In genomic region chr1:191671236-191671635, GRCh38 we compare ENCODE assay signal across 26 cellular contexts.
DNase-seq lines count a peak whose midpoint lies in the region; ATAC-seq, FAIRE-seq and TF ChIP-seq lines count a peak whose summit lies in the region.
"Had no signal": no experiment of that assay in that cellular context is flagged by ENCODE, and none has a peak within 500 bp of the region (broad histone marks: within the 10 kb centered on the region; RNA-seq: fewer than 3 reads in every experiment).

No MANE protein-coding gene starts in this region.

- H3K79me2 ChIP-seq in Loucy (ENCODE audit: insufficient read depth, low read length) = no peaks in the 10 kb centered on the region
- no peaks in the 10 kb centered on the region for H3K79me2 ChIP-seq in H1 (ENCODE audit: control insufficient read depth in 1 of 2, insufficient read depth in 2 of 2, low read length in 2 of 2)

- no peaks in the 10 kb centered on the region for H3K9me3 ChIP-seq in Loucy (ENCODE audit: insufficient read depth, low read depth, low read length)
- H3K9me3 ChIP-seq in H1 (ENCODE audit: insufficient read depth in 2 of 2, low read depth in 1 of 2, low read length in 1 of 2) = no peaks in the 10 kb centered on the region
- H3K9me3 ChIP-seq: BE2C, esophagus squamous epithelium, gastrocnemius medialis, Peyer's patch, tibial artery had no signal

- peak overlapping the region; percentile 45; the same call in 1 of the 2 replicates for H4K8ac ChIP-seq in H1 (ENCODE audit: extremely low read depth, insufficient read depth, low read length)

- no peak overlapping the region for H2AK5ac ChIP-seq in H1 (ENCODE audit: low read depth, low read length)

- no peak overlapping the region for H2BK20ac ChIP-seq in H1 (ENCODE audit: low read length)

- no peak overlapping the region for H3K14ac ChIP-seq in H1 (ENCODE audit: insufficient read length)

- H4K20me1 ChIP-seq in Loucy (ENCODE audit: insufficient read depth, low read length, poor library complexity, severe bottlenecking) (no peaks in the 10 kb centered on the region), H1 (replicated peaks in 1 of 2; ENCODE audit: control insufficient read depth in 1 of 2, insufficient read depth in 2 of 2, low read length in 2 of 2) (no peaks in the 10 kb centered on the region)

- TF ChIP-seq CTCF in Loucy (conservative IDR thresholded peaks at IDR 0.05; ENCODE audit: low read length) (no peak), H1 (IDR thresholded peaks at IDR 0.05; ENCODE audit: control extremely low read depth in 1 of 3, insufficient read depth in 1 of 3, low read depth in 1 of 3, low read length in 3 of 3) (no peak)

- 96% methylated on average over 2 of the region's 2 CpGs; no CpG with 5 or more reads in 1 of the 2 experiments for WGBS in H1 (ENCODE audit: extremely low coverage in 1 of 2, insufficient coverage in 1 of 2, insufficient read length in 1 of 2, insufficient replicate concordance in 2 of 2, low coverage in 1 of 2, low lambda C conversion rate in 2 of 2, missing lambda C conversion rate in 1 of 2), 2 experiments

- no peak overlapping the region for H3K4me3 ChIP-seq in Loucy (ENCODE audit: low read length, poor library complexity, severe bottlenecking)
- no peak overlapping the region for H3K4me3 ChIP-seq in H1 (ENCODE audit: extremely low read depth in 1 of 4, insufficient read depth in 2 of 4, low read depth in 3 of 4, low read length in 4 of 4)
- H3K4me3 ChIP-seq: dorsolateral prefrontal cortex, esophagus squamous epithelium, gastrocnemius medialis, GM23338, Peyer's patch, tibial artery had no signal

- no peak for TF ChIP-seq POLR2A in H1 (IDR thresholded peaks at IDR 0.05; ENCODE audit: control extremely low read depth in 1 of 2, low read depth in 2 of 2, low read length in 2 of 2)

- no peak for TF ChIP-seq RAD21 in H1 (IDR thresholded peaks at IDR 0.05 in 1 of 2, conservative IDR thresholded peaks at IDR 0.05 in 1 of 2; ENCODE audit: low read depth in 2 of 2, low read length in 2 of 2)

- H3K4me2 ChIP-seq in Loucy (ENCODE audit: low read depth, low read length, poor library complexity, severe bottlenecking) (no peak overlapping the region), H1 (ENCODE audit: insufficient read depth in 1 of 2, low read depth in 2 of 2, low read length in 2 of 2) (no peak overlapping the region)
- H3K4me2 ChIP-seq: GM23338 had no signal

- H4K5ac ChIP-seq in H1 (ENCODE audit: insufficient read length, low read depth, low read length) = no peak overlapping the region

- no peak overlapping the region for H3K23ac ChIP-seq in H1 (ENCODE audit: insufficient read length)

- no peak overlapping the region for H2BK120ac ChIP-seq in H1 (replicated peaks; ENCODE audit: low read depth, low read length)

- DNase-seq in EL = peak; percentile 70
- no peak for DNase-seq in H1 (ENCODE audit: low read depth in 1 of 2, low spot score in 2 of 2)
- DNase-seq in non-pigmented ciliary epithelial cell (ENCODE audit: low read depth) = peak; percentile 9
- no peak for DNase-seq in HPDE6-E6E7 (ENCODE audit: extremely low spot score)
- no peak for DNase-seq in stimulated activated CD4-positive, alpha-beta T cell treated with anti-CD3 and anti-CD28 coated beads, Interleukin-2, amount 100 ng/mL, for 24 hours
- DNase-seq in GM19239 (ENCODE audit: insufficient read length, low spot score) = no peak
- DNase-seq: activated CD4-positive, alpha-beta memory T cell treated with anti-CD3 and anti-CD28 coated beads for 36 hours; activated CD4-positive, alpha-beta T cell treated with anti-CD3 and anti-CD28 coated beads for 1 hour; activated naive CD4-positive, alpha-beta T cell; BE2C; CD8-positive, alpha-beta memory T cell; dorsolateral prefrontal cortex; esophagus squamous epithelium; gastrocnemius medialis; GF-D8; NCI-H1048; NCI-H2107; NCI-H748 treated with DMSO at 0.1 percent for 48 hours; Peyer's patch; right cardiac atrium; SIG-M5; stimulated activated CD4-positive, alpha-beta T cell treated with anti-CD3 and anti-CD28 coated beads, Interleukin-4, amount 100 ng/mL, for 24 hours; tibial artery had no signal

- H2BK15ac ChIP-seq in H1 (ENCODE audit: low read length) = no peak overlapping the region

- no peak for FAIRE-seq in H1 (lab: Jason Lieb, UNC)
- FAIRE-seq in GM19239 (lab: Jason Lieb, UNC) = no peak

- peaks cover 1% of the 10 kb centered on the region for H3K4me1 ChIP-seq in Loucy (ENCODE audit: insufficient read depth, low read length, poor library complexity, severe bottlenecking)
- H3K4me1 ChIP-seq in H1 (replicated peaks in 1 of 4; ENCODE audit: control insufficient read depth in 3 of 4, insufficient read depth in 4 of 4, low read length in 3 of 4) = no peaks in the 10 kb centered on the region
- H3K4me1 ChIP-seq: esophagus squamous epithelium, gastrocnemius medialis, Peyer's patch had no signal

- H2AFZ ChIP-seq in Loucy (ENCODE audit: low read length) = 0 out of 2 replicates have a peak overlapping the region, but pooled peaks have one; percentile 20
- H2AFZ ChIP-seq in H1 (ENCODE audit: low read length) = no peak overlapping the region
- H2AFZ ChIP-seq: GM23338 had no signal

- no peak overlapping the region for H3K4ac ChIP-seq in H1 (replicated peaks; ENCODE audit: insufficient read length, low read depth, low read length)

- H2BK5ac ChIP-seq in H1 (ENCODE audit: low read depth, low read length) = no peak overlapping the region

- H2BK12ac ChIP-seq in H1 (ENCODE audit: low read depth, low read length) = no peak overlapping the region

- no peak overlapping the region for H3K9ac ChIP-seq in Loucy (ENCODE audit: low read depth, low read length, poor library complexity, severe bottlenecking)
- no peak overlapping the region for H3K9ac ChIP-seq in H1 (replicated peaks in 1 of 4; ENCODE audit: extremely low read depth in 1 of 4, low read depth in 3 of 4, low read length in 3 of 4)

- no peak overlapping the region for H3K18ac ChIP-seq in H1 (ENCODE audit: extremely low read depth, low read length)

- H3K79me1 ChIP-seq in H1 (ENCODE audit: low read depth, low read length) = no peaks in the 10 kb centered on the region

- no peak overlapping the region for H3K56ac ChIP-seq in H1 (replicated peaks; ENCODE audit: insufficient read length, low read depth, low read length)

- H3K27ac ChIP-seq in H1 (ENCODE audit: low read depth, low read length) = no peak overlapping the region
- H3K27ac ChIP-seq: dorsolateral prefrontal cortex, esophagus squamous epithelium, gastrocnemius medialis, Peyer's patch, tibial artery had no signal

- no peaks in the 10 kb centered on the region for H3K36me3 ChIP-seq in Loucy (ENCODE audit: insufficient read depth, low read length)
- no peaks in the 10 kb centered on the region for H3K36me3 ChIP-seq in H1 (ENCODE audit: control insufficient read depth in 2 of 4, insufficient read depth in 4 of 4, low read length in 3 of 4)
- H3K36me3 ChIP-seq: BE2C, esophagus squamous epithelium, gastrocnemius medialis, Peyer's patch, tibial artery had no signal

- TF ChIP-seq EP300 in H1 (IDR thresholded peaks at IDR 0.05; ENCODE audit: borderline replicate concordance in 1 of 2, low read depth in 2 of 2, low read length in 2 of 2) = no peak

- POLR2A ChIA-PET in H1 (lab: Charles Lee; ENCODE audit: partially characterized antibody) = no interaction called here

- H3K27me3 ChIP-seq in Loucy (ENCODE audit: insufficient read depth, low read length, poor library complexity, severe bottlenecking) (no peaks in the 10 kb centered on the region), H1 (replicated peaks in 1 of 4; ENCODE audit: control insufficient read depth in 3 of 4, extremely low read depth in 1 of 4, insufficient read depth in 3 of 4, low read length in 3 of 4) (no peaks in the 10 kb centered on the region)
- H3K27me3 ChIP-seq: BE2C, dorsolateral prefrontal cortex, esophagus squamous epithelium, gastrocnemius medialis, Peyer's patch, tibial artery had no signal

- H3F3A ChIP-seq in Loucy (ENCODE audit: low read depth) = no peaks in the 10 kb centered on the region

- H3K23me2 ChIP-seq in H1 (ENCODE audit: low read depth, low read length) = no peaks in the 10 kb centered on the region

- CTCF ChIA-PET in H1 (lab: Charles Lee; ENCODE audit: partially characterized antibody) = no interaction called here

- H4K91ac ChIP-seq in H1 (replicated peaks; ENCODE audit: insufficient read length, low read length) = no peak overlapping the region

- no peak for ATAC-seq in HG03175 (IDR thresholded peaks at IDR 0.05; ENCODE audit: unreplicated experiment)
- ATAC-seq: gastrocnemius medialis, GM23338, right cardiac atrium had no signal

- no peaks in the 10 kb centered on the region for H3K9me2 ChIP-seq in Loucy (replicated peaks; ENCODE audit: low read depth, low read length)

TF ChIP-seq in H1, 55 proteins besides CTCF, POLR2A, EP300 and RAD21:
- TF ChIP-seq E2F6 (IDR thresholded peaks at IDR 0.05) (no peak), CTBP2 (IDR thresholded peaks at IDR 0.05; ENCODE audit: borderline replicate concordance, insufficient read depth, insufficient read length, low read length) (no peak), JUND (IDR thresholded peaks at IDR 0.05; ENCODE audit: low read length) (no peak), TCF12 (IDR thresholded peaks at IDR 0.05; ENCODE audit: low read depth, low read length) (no peak), POU5F1 (IDR thresholded peaks at IDR 0.05; ENCODE audit: low read depth, low read length) (no peak), HDAC6 (IDR thresholded peaks at IDR 0.05; ENCODE audit: low read depth, low read length) (no peak), HDAC2 (IDR thresholded peaks at IDR 0.05; ENCODE audit: borderline replicate concordance in 1 of 2, low read depth in 2 of 2, low read length in 2 of 2) (no peak), PHF8 (conservative IDR thresholded peaks at IDR 0.05; ENCODE audit: low read depth, low read length) (no peak), CREB1 (IDR thresholded peaks at IDR 0.05) (no peak), JUN (IDR thresholded peaks at IDR 0.05; ENCODE audit: low read depth, low read length) (no peak), SRF (IDR thresholded peaks at IDR 0.05; ENCODE audit: low read depth, low read length) (no peak), EZH2 (IDR thresholded peaks at IDR 0.05; ENCODE audit: low read depth, low read length, severe bottlenecking) (no peak), BACH1 (IDR thresholded peaks at IDR 0.05; ENCODE audit: low read length) (no peak), RFX5 (IDR thresholded peaks at IDR 0.05; ENCODE audit: borderline replicate concordance, low read depth, low read length) (no peak)

Comparison
In these comparisons a context has a peak if more than half of its experiments do, and no peak if none do; other contexts are left out.
1. DNase-seq: peak in EL (single experiment) and non-pigmented ciliary epithelial cell (single experiment); none in H1 (0 of 2), HPDE6-E6E7 (single experiment), stimulated activated CD4-positive, alpha-beta T cell treated with anti-CD3 and anti-CD28 coated beads, Interleukin-2, amount 100 ng/mL, for 24 hours (0 of 2) and GM19239 (single experiment).